ENCODE assay signal across 8 cellular contexts in genomic region chr5:153831976-153832375, GRCh38.
DNase-seq lines count a peak whose midpoint lies in the region; ATAC-seq lines count a peak whose summit lies in the region.

No MANE protein-coding gene starts in this region.

- peaks cover 11% of the 10 kb centered on the region in 2 donors for H3K27me3 Mint-ChIP-seq in effector memory CD8-positive, alpha-beta T cell

- no peaks in the 10 kb centered on the region for H3K36me3 Mint-ChIP-seq in effector memory CD8-positive, alpha-beta T cell (ENCODE audit: insufficient read depth)

- no peak overlapping the region for H3K27ac Mint-ChIP-seq in effector memory CD8-positive, alpha-beta T cell

- no peaks in the 10 kb centered on the region for H3K4me1 Mint-ChIP-seq in effector memory CD8-positive, alpha-beta T cell (ENCODE audit: low read depth in 2 of 2)

- DNase-seq in RPMI8226 (peak; percentile 12), medulla oblongata (ENCODE audit: extremely low spot score) (peak; percentile 7), NCI-H2107 treated with DMSO at 0.1 percent for 48 hours (lab: John Stamatoyannopoulos, UW; ENCODE audit: unreplicated experiment) (no peak), occipital lobe (lab: John Stamatoyannopoulos, UW) (no peak), kidney tubule cell (ENCODE audit: low spot score) (no peak)
- DNase-seq in effector memory CD8-positive, alpha-beta T cell: no peak

- H3K4me3 Mint-ChIP-seq in effector memory CD8-positive, alpha-beta T cell: no peak overlapping the region

- peak; percentile 95 for ATAC-seq in GM19035 (IDR thresholded peaks at IDR 0.05; ENCODE audit: unreplicated experiment)
- ATAC-seq in HG03045 (IDR thresholded peaks at IDR 0.05; ENCODE audit: unreplicated experiment): peak; percentile 67
- ATAC-seq in effector memory CD8-positive, alpha-beta T cell (replicated peaks): no peak

- H3K9me3 Mint-ChIP-seq in effector memory CD8-positive, alpha-beta T cell: peaks cover 4 to 11% of the 10 kb centered on the region in 2 donors

Comparison
In these comparisons a context has a peak if more than half of its experiments do, and no peak if none do; other contexts are left out.
1. DNase-seq: peak in RPMI8226 (single experiment) and medulla oblongata (single experiment); none in effector memory CD8-positive, alpha-beta T cell (0 of 3), NCI-H2107 treated with DMSO at 0.1 percent for 48 hours (single experiment), occipital lobe (single experiment) and kidney tubule cell (single experiment).